Comparison of ENCODE assay signal across 8 cellular contexts in genomic region chr9:96686638-96687335, GRCh38. TPM values are rescaled to one million over a fixed set of nuclear protein-coding genes. Genes with fewer than 3 reads are reported as not detected.
DNase-seq lines count a peak whose midpoint lies in the region; ATAC-seq and TF ChIP-seq lines count a peak whose summit lies in the region.

No MANE protein-coding gene starts in this region.

- H3K27ac ChIP-seq in CD4-positive, CD25-positive, alpha-beta regulatory T cell (ENCODE audit: insufficient read depth, low read length, poor library complexity, severe bottlenecking): no peak overlapping the region
- H3K27ac ChIP-seq in endodermal cell (ENCODE audit: low read depth, low read length) (no peak overlapping the region), mesenchymal stem cell (ENCODE audit: low read length, poor library complexity, severe bottlenecking) (no peak overlapping the region)

- peak overlapping the region; percentile 62 for H3K4me3 ChIP-seq in CD4-positive, CD25-positive, alpha-beta regulatory T cell (ENCODE audit: low read depth, low read length)
- H3K4me3 ChIP-seq in endodermal cell (ENCODE audit: low read length) (peak overlapping the region; percentile 78), mesenchymal stem cell (ENCODE audit: insufficient read depth in 1 of 2, low read depth in 1 of 2, low read length in 2 of 2) (peak overlapping the region; percentile 39 to 82)

- H3K27ac Mint-ChIP-seq in CD4-positive, CD25-positive, alpha-beta regulatory T cell: peak overlapping the region; percentile 58 to 96 (median 76)
- peak overlapping the region; percentile 85 for H3K27ac Mint-ChIP-seq in endodermal cell

- ATAC-seq in CD4-positive, CD25-positive, alpha-beta regulatory T cell (ENCODE audit: low read depth in 2 of 2): peak; percentile 89 to 95
- no peak for ATAC-seq in HG03432 (IDR thresholded peaks at IDR 0.05; ENCODE audit: unreplicated experiment)

- no peaks in the 10 kb centered on the region for H3K36me3 ChIP-seq in CD4-positive, CD25-positive, alpha-beta regulatory T cell (ENCODE audit: control insufficient read depth, insufficient read depth, low read length)
- H3K36me3 ChIP-seq in endodermal cell (ENCODE audit: control insufficient read depth, insufficient read depth, low read length): no peaks in the 10 kb centered on the region
- no peaks in the 10 kb centered on the region for H3K36me3 ChIP-seq in mesenchymal stem cell (ENCODE audit: control insufficient read depth in 1 of 2, insufficient read depth in 2 of 2, low read depth in 1 of 2, low read length in 2 of 2)

- peaks cover 9% of the 10 kb centered on the region for H3K27me3 Mint-ChIP-seq in CD4-positive, CD25-positive, alpha-beta regulatory T cell
- H3K27me3 Mint-ChIP-seq in endodermal cell (ENCODE audit: insufficient read depth): peaks cover 6% of the 10 kb centered on the region

- no peaks in the 10 kb centered on the region for H3K27me3 ChIP-seq in CD4-positive, CD25-positive, alpha-beta regulatory T cell (ENCODE audit: control insufficient read depth, insufficient read depth, low read length)
- no peaks in the 10 kb centered on the region for H3K27me3 ChIP-seq in endodermal cell (ENCODE audit: control insufficient read depth, insufficient read depth, low read length, poor library complexity, severe bottlenecking)
- no peaks in the 10 kb centered on the region for H3K27me3 ChIP-seq in mesenchymal stem cell (ENCODE audit: control insufficient read depth in 1 of 2, insufficient read depth in 1 of 2, low read length in 2 of 2)

- peak; percentile 84 for TF ChIP-seq CTCF in endodermal cell (conservative IDR thresholded peaks at IDR 0.05)

- peak overlapping the region; percentile 92 for H4K8ac ChIP-seq in mesenchymal stem cell (ENCODE audit: low read length)

- H2AK5ac ChIP-seq in mesenchymal stem cell (ENCODE audit: low read length, severe bottlenecking): no peak overlapping the region

- H2AFZ ChIP-seq in mesenchymal stem cell (ENCODE audit: low read depth, low read length): peak overlapping the region; percentile 97

- H3K4me2 ChIP-seq in mesenchymal stem cell (ENCODE audit: low read length, poor library complexity, severe bottlenecking): peak overlapping the region; percentile 57

- H3K18ac ChIP-seq in mesenchymal stem cell (ENCODE audit: low read depth in 1 of 2, low read length in 2 of 2): peak overlapping the region; percentile 31 to 66

- peaks cover 0 to 5% (median 0%) of the 10 kb centered on the region in 7 donors for H3K9me3 Mint-ChIP-seq in CD4-positive, CD25-positive, alpha-beta regulatory T cell
- H3K9me3 Mint-ChIP-seq in endodermal cell: peaks cover 14% of the 10 kb centered on the region

- no peaks in the 10 kb centered on the region for H3K36me3 Mint-ChIP-seq in CD4-positive, CD25-positive, alpha-beta regulatory T cell
- peaks cover 6% of the 10 kb centered on the region for H3K36me3 Mint-ChIP-seq in endodermal cell (ENCODE audit: low read depth)

- peak overlapping the region; percentile 25 for H3K9ac ChIP-seq in endodermal cell (ENCODE audit: extremely low read depth, low read length, poor library complexity, severe bottlenecking)
- H3K9ac ChIP-seq in mesenchymal stem cell (ENCODE audit: low read length): peak overlapping the region; percentile 79

- DNase-seq in CD4-positive, CD25-positive, alpha-beta regulatory T cell: peak; percentile 67 to 79 (median 77)
- DNase-seq in NCI-H1092 (lab: John Stamatoyannopoulos, UW) (peak; percentile 40), endodermal cell (peak; percentile 90), mesenchymal stem cell (peak; percentile 74), NCI-H1436 (lab: John Stamatoyannopoulos, UW) (no peak)
- peak; percentile 81 for DNase-seq in activated CD8-positive, alpha-beta memory T cell treated with anti-CD3 and anti-CD28 coated beads, Interleukin-2, amount 50 U/mL, for 4 hours
- DNase-seq in stimulated activated CD4-positive, alpha-beta T cell treated with anti-CD3 and anti-CD28 coated beads, TNF-alpha, amount 100 ng/mL, for 1 hour (ENCODE audit: low read depth in 3 of 3, low spot score in 1 of 3): peak; percentile 20 to 55 (median 45)

- peak overlapping the region in 1 of 2 experiments; percentile 64 for H3K23ac ChIP-seq in mesenchymal stem cell (ENCODE audit: low read length in 2 of 2)

- H3K4me1 Mint-ChIP-seq in CD4-positive, CD25-positive, alpha-beta regulatory T cell: peaks cover 0 to 9% (median 6%) of the 10 kb centered on the region in 4 donors
- H3K4me1 Mint-ChIP-seq in endodermal cell: no peaks in the 10 kb centered on the region

- H3K4ac ChIP-seq in mesenchymal stem cell (ENCODE audit: low read depth in 1 of 2, low read length in 2 of 2): no peak overlapping the region

- H3K9me3 ChIP-seq in CD4-positive, CD25-positive, alpha-beta regulatory T cell (ENCODE audit: control insufficient read depth in 2 of 2, low read length in 2 of 2): peaks cover 0 to 3% of the 10 kb centered on the region in 2 experiments
- H3K9me3 ChIP-seq in endodermal cell (ENCODE audit: control insufficient read depth, low read length) (peaks cover 29% of the 10 kb centered on the region), mesenchymal stem cell (ENCODE audit: control insufficient read depth, low read length) (peaks cover 6% of the 10 kb centered on the region)

- H3K4me3 Mint-ChIP-seq in CD4-positive, CD25-positive, alpha-beta regulatory T cell: peak overlapping the region; percentile 17 to 90 (median 81)
- H3K4me3 Mint-ChIP-seq in endodermal cell: peak overlapping the region; percentile 72

- H3K14ac ChIP-seq in mesenchymal stem cell (ENCODE audit: low read length in 2 of 2): peak overlapping the region in 1 of 2 experiments; percentile 7

- H2BK120ac ChIP-seq in mesenchymal stem cell (ENCODE audit: low read depth, low read length): no peak overlapping the region

- WGBS in endodermal cell (ENCODE audit: insufficient coverage in 1 of 2, insufficient read length in 1 of 2), 2 experiments: 13 to 38% methylated on average over 26 to 62 of the region's 62 CpGs
- WGBS in mesenchymal stem cell: 8% methylated on average over 62 of the region's 62 CpGs

- H2BK15ac ChIP-seq in mesenchymal stem cell (ENCODE audit: low read depth, poor library complexity, severe bottlenecking): no peak overlapping the region

- H3K4me1 ChIP-seq in CD4-positive, CD25-positive, alpha-beta regulatory T cell (ENCODE audit: control insufficient read depth, insufficient read depth, low read length, poor library complexity, severe bottlenecking): no peaks in the 10 kb centered on the region
- H3K4me1 ChIP-seq in endodermal cell (ENCODE audit: control insufficient read depth, insufficient read depth, low read length) (no peaks in the 10 kb centered on the region), mesenchymal stem cell (ENCODE audit: control insufficient read depth, insufficient read depth, low read depth, low read length) (peaks cover 7% of the 10 kb centered on the region)

- H4K91ac ChIP-seq in mesenchymal stem cell (ENCODE audit: low read length): no peak overlapping the region

- no peaks in the 10 kb centered on the region for H3K79me1 ChIP-seq in mesenchymal stem cell (replicated peaks; ENCODE audit: low read length, poor library complexity, severe bottlenecking)

- H2BK5ac ChIP-seq in mesenchymal stem cell (ENCODE audit: low read depth, low read length, poor library complexity, severe bottlenecking): no peak overlapping the region

- H2BK12ac ChIP-seq in mesenchymal stem cell (ENCODE audit: low read length in 2 of 2): peak overlapping the region in 1 of 2 experiments; percentile 3

RNA-seq across cellular contexts. Expression of gene PRXL2C, which starts 31.7 kb away (rescaled TPM):
- 20.9 TPM for total RNA-seq in CD4-positive, CD25-positive, alpha-beta regulatory T cell
- 10 to 100 TPM in 1 of 4 donors, 1 to 10 TPM in 3; 7.5 to 11.1 (median 9.6) TPM for polyA plus RNA-seq in CD4-positive, CD25-positive, alpha-beta regulatory T cell
- 1 to 10 TPM; 2.5 to 4.9 TPM for total RNA-seq in endodermal cell
- 2.9 TPM for polyA plus RNA-seq in endodermal cell (2013, experiment 1 of 2)
- polyA plus RNA-seq in endodermal cell (2013, experiment 2 of 2): 3.2 TPM
- 16.8 TPM for polyA plus RNA-seq in mesenchymal stem cell (2013, experiment 1 of 2)
- 18.3 TPM for polyA plus RNA-seq in mesenchymal stem cell (2013, experiment 2 of 2)
